1 cellular context compared by ENCODE assay signal in the genomic region with DNA sequence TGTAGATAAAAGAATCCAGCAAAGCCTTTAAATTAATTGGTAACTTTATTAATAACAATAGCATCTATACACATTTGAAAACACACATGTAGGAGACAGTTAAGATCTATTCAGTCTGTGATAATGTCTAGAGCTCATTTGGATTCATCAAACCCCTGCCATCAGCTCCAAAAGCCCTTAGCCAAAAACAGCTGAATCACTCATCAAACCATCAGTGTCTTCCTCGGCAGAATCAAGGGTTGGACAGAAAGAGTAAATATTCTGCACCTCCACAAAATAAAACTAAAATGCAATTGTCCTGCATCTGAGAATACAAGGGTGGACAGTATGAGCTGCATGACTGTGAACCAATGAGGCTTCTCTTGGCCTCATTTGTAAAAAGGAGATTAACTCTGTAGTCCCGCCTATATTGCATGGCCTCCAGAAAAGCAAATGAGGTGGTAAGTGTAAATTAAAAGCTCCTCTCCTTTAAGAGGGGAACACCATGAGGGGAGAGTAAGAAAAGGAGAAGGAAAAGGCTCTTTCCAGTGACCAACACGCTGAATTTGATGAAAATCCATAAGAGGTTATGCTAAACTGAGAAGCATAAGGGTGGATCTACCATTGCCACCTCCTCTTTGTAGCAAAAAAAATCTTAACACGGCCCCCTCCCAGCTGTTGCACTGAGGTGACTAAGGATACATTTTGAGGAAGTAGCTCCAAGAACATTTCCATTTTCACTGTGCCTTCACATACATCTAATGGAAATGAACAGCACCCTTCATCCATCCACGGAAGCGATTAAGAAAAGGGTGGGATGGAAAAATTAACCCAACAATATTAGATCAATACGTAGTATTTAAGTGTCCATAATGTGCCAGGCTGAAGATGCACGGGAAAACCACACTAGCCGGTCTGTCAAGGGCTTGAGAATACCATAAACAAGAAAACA.
TF ChIP-seq lines count a peak whose summit lies in the region.

No MANE protein-coding gene starts in this region.

TF ChIP-seq in IMR-90, 13 proteins besides CTCF, POLR2A, EP300 and RAD21:
- TF ChIP-seq MXI1 (IDR thresholded peaks at IDR 0.05; ENCODE audit: borderline replicate concordance, low read depth, low read length): no peak
